In the genomic region with DNA sequence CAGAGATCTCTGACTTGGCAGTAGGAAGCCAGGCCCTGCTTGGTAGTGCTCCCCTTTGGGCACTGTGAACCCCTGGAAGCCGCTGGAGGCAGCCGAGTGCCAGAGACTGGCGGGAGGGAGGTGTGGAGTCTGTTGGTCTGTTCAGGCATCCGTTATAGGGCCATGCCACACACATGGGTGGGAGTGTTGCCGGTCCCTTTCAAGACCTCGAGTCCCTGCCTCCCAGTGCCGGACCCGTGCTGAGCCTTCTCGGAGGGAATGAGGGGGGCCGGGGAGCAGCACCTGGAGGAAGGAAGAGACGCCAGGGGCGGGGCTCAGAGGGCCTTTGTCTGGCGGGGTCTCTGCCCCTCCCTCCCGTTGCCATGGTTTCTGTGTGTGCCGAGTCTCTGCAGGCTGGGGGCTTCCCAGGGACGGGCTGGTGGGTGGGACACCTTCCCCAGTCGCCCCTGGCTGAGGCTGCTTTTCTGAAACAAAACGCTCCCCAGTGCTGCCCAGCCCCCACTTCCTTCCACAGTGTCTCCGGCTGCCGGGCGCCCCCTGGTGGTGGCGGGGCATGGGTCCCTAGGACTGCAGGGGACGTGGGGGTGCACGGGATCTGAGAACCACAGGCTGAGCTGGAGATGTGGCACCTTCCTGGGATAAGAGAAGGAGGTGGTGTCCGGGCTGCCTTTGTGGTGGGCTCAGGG, we compare ENCODE assay signal across 1 cellular context.
TF ChIP-seq lines count a peak whose summit lies in the region.

No MANE protein-coding gene starts in this region.

TF ChIP-seq in HepG2, 621 proteins besides CTCF, POLR2A, EP300 and RAD21 (continued from another document and continues in another):
- no peak for TF ChIP-seq CEBPB (IDR thresholded peaks at IDR 0.05; ENCODE audit: borderline replicate concordance, low read depth, low read length)
- peak; percentile 98 for TF ChIP-seq XRCC5 (optimal IDR thresholded peaks at IDR 0.05; ENCODE audit: low read length)
- no peak for TF ChIP-seq TBL1XR1 (IDR thresholded peaks at IDR 0.05; ENCODE audit: borderline replicate concordance, low read length, partially characterized antibody)
- TF ChIP-seq ZSCAN9 (CRISPR knock-in tag; IDR thresholded peaks at IDR 0.05; ENCODE audit: borderline replicate concordance): no peak
- TF ChIP-seq ZNF326 (CRISPR knock-in tag; IDR thresholded peaks at IDR 0.05; ENCODE audit: borderline replicate concordance): no peak
- no peak for TF ChIP-seq SMYD3 (CRISPR knock-in tag; IDR thresholded peaks at IDR 0.05)
- peak; percentile 85 for TF ChIP-seq KDM2A (CRISPR knock-in tag; IDR thresholded peaks at IDR 0.05; ENCODE audit: borderline replicate concordance, low read depth)
- TF ChIP-seq, protein P1, sequence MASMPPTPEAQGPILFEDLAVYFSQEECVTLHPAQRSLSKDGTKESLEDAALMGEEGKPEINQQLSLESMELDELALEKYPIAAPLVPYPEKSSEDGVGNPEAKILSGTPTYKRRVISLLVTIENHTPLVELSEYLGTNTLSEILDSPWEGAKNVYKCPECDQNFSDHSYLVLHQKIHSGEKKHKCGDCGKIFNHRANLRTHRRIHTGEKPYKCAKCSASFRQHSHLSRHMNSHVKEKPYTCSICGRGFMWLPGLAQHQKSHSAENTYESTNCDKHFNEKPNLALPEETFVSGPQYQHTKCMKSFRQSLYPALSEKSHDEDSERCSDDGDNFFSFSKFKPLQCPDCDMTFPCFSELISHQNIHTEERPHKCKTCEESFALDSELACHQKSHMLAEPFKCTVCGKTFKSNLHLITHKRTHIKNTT (CRISPR knock-in tag; IDR thresholded peaks at IDR 0.05): no peak
- no peak for TF ChIP-seq CEBPZ (IDR thresholded peaks at IDR 0.05; ENCODE audit: low read length)
- no peak for TF ChIP-seq USF2 (IDR thresholded peaks at IDR 0.05; ENCODE audit: low read depth, low read length)
- TF ChIP-seq USF2 (CRISPR knock-in tag; IDR thresholded peaks at IDR 0.05; ENCODE audit: borderline replicate concordance): no peak
- TF ChIP-seq MNT (IDR thresholded peaks at IDR 0.05): no peak
- TF ChIP-seq E2F1 (CRISPR knock-in tag; IDR thresholded peaks at IDR 0.05): no peak
- no peak for TF ChIP-seq ZNF746 (CRISPR knock-in tag; IDR thresholded peaks at IDR 0.05)
- no peak for TF ChIP-seq ZIK1 (CRISPR knock-in tag; IDR thresholded peaks at IDR 0.05; ENCODE audit: borderline replicate concordance, low read depth)
- no peak for TF ChIP-seq TBP (CRISPR knock-in tag; IDR thresholded peaks at IDR 0.05)
- no peak for TF ChIP-seq ZHX1 (CRISPR knock-in tag; IDR thresholded peaks at IDR 0.05; ENCODE audit: low read depth)
- no peak for TF ChIP-seq PCBP1 (IDR thresholded peaks at IDR 0.05; ENCODE audit: borderline replicate concordance, low read depth, low read length)
- TF ChIP-seq, protein P2, sequence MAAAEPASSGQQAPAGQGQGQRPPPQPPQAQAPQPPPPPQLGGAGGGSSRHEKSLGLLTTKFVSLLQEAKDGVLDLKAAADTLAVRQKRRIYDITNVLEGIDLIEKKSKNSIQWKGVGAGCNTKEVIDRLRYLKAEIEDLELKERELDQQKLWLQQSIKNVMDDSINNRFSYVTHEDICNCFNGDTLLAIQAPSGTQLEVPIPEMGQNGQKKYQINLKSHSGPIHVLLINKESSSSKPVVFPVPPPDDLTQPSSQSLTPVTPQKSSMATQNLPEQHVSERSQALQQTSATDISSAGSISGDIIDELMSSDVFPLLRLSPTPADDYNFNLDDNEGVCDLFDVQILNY (CRISPR knock-in tag; conservative IDR thresholded peaks at IDR 0.05): no peak
- no peak for TF ChIP-seq HMG20B (CRISPR knock-in tag; conservative IDR thresholded peaks at IDR 0.05)
- TF ChIP-seq ZKSCAN1 (IDR thresholded peaks at IDR 0.05; ENCODE audit: low read length): no peak
- 0 out of 2 replicates have a peak, but pooled peaks have one; percentile 12 for TF ChIP-seq FOSL2 (CRISPR knock-in tag; IDR thresholded peaks at IDR 0.05)
- TF ChIP-seq ZC3H13 (CRISPR knock-in tag; IDR thresholded peaks at IDR 0.05): no peak
- TF ChIP-seq ZNF768 (CRISPR knock-in tag; IDR thresholded peaks at IDR 0.05): no peak
- TF ChIP-seq ZSCAN29 (CRISPR knock-in tag; conservative IDR thresholded peaks at IDR 0.05): no peak
- TF ChIP-seq, protein P3, sequence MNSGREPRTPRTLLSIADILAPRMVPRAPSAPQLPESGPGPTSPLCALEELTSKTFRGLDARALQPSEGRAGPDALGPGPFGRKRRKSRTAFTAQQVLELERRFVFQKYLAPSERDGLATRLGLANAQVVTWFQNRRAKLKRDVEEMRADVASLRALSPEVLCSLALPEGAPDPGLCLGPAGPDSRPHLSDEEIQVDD (CRISPR knock-in tag; IDR thresholded peaks at IDR 0.05; ENCODE audit: borderline replicate concordance): no peak
- TF ChIP-seq TOE1 (CRISPR knock-in tag; IDR thresholded peaks at IDR 0.05): no peak
- TF ChIP-seq, protein P4, sequence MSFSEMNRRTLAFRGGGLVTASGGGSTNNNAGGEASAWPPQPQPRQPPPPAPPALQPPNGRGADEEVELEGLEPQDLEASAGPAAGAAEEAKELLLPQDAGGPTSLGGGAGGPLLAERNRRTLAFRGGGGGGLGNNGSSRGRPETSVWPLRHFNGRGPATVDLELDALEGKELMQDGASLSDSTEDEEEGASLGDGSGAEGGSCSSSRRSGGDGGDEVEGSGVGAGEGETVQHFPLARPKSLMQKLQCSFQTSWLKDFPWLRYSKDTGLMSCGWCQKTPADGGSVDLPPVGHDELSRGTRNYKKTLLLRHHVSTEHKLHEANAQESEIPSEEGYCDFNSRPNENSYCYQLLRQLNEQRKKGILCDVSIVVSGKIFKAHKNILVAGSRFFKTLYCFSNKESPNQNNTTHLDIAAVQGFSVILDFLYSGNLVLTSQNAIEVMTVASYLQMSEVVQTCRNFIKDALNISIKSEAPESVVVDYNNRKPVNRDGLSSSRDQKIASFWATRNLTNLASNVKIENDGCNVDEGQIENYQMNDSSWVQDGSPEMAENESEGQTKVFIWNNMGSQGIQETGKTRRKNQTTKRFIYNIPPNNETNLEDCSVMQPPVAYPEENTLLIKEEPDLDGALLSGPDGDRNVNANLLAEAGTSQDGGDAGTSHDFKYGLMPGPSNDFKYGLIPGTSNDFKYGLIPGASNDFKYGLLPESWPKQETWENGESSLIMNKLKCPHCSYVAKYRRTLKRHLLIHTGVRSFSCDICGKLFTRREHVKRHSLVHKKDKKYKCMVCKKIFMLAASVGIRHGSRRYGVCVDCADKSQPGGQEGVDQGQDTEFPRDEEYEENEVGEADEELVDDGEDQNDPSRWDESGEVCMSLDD (CRISPR knock-in tag; IDR thresholded peaks at IDR 0.05; ENCODE audit: borderline replicate concordance): no peak
- TF ChIP-seq FOXC1 (CRISPR knock-in tag; IDR thresholded peaks at IDR 0.05; ENCODE audit: borderline replicate concordance): peak; percentile 64; the same call in 1 of the 2 replicates
- TF ChIP-seq U2AF2 (IDR thresholded peaks at IDR 0.05; ENCODE audit: low read depth, low read length): no peak
- no peak for TF ChIP-seq MAFG (CRISPR knock-in tag; IDR thresholded peaks at IDR 0.05)
- 0 out of 2 replicates have a peak, but pooled peaks have one; percentile 46 for TF ChIP-seq RBAK (CRISPR knock-in tag; IDR thresholded peaks at IDR 0.05)
- no peak for TF ChIP-seq ELK4 (CRISPR knock-in tag; IDR thresholded peaks at IDR 0.05; ENCODE audit: borderline replicate concordance)
- TF ChIP-seq MZF1 (CRISPR knock-in tag; IDR thresholded peaks at IDR 0.05; ENCODE audit: borderline replicate concordance): no peak
- TF ChIP-seq SNAPC5 (CRISPR knock-in tag; IDR thresholded peaks at IDR 0.05; ENCODE audit: borderline replicate concordance): no peak
- TF ChIP-seq NFYB (CRISPR knock-in tag; IDR thresholded peaks at IDR 0.05): no peak
- no peak for TF ChIP-seq SKI (IDR thresholded peaks at IDR 0.05; ENCODE audit: partially characterized antibody)
- no peak for TF ChIP-seq MIXL1 (CRISPR knock-in tag; IDR thresholded peaks at IDR 0.05)
